8 cellular contexts compared by ENCODE assay signal in the genomic region with DNA sequence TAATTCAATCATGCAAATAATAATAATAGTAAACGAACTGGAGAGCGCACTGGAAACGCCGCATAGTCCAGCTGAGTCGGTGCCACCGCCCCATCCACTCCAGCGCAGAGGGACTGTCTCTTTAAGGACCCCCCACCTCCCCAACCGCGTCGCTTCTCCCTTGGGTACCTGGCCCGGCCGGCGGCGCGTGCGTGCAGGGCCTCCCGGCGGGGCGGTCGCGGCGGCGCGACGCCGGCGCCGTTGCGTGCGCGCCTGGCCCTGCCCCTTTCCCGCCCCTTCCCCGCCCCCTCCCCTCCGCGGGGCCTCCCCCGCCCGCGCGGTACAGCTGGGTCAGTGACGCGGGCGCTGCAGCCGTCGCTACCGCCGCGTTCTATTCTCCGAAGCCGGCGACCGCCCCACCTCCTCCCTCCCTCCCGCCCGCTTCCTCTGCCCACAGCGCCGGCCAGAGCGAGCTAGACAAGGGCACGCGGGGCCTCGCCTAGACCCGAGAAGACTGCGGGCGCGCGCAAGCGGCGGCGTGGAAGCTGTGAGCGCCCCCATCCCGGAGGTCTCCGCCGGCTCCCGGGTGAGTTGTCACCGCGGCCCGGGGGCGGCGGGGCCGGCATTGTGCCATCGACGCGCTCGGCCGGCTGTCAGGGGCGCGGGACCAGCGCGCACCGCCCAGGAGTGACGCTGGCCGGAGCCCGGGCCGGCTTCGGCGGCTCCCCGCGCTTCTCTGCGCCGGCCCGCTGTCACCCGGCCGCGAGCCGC. TPM values are rescaled to one million over a fixed set of nuclear protein-coding genes. Genes with fewer than 3 reads are reported as not detected.
DNase-seq lines count a peak whose midpoint lies in the region; ATAC-seq lines count a peak whose summit lies in the region.

A gene with protein sequence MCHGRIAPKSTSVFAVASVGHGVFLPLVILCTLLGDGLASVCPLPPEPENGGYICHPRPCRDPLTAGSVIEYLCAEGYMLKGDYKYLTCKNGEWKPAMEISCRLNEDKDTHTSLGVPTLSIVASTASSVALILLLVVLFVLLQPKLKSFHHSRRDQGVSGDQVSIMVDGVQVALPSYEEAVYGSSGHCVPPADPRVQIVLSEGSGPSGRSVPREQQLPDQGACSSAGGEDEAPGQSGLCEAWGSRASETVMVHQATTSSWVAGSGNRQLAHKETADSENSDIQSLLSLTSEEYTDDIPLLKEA (plus strand): TSS at position 333 of the 750 bp plus-strand sequence. CDS start 46,997 bp downstream, outside the sequence.

- DNase-seq in CD1c-positive myeloid dendritic cell (ENCODE audit: extremely low spot score), result peak; percentile 95
- peak; percentile 68 for DNase-seq in HT-29 (ENCODE audit: low spot score)
- peak; percentile 51 for DNase-seq in NK-92 (lab: John Stamatoyannopoulos, UW; ENCODE audit: unreplicated experiment)
- DNase-seq in effector CD8-positive, alpha-beta T cell (lab: John Stamatoyannopoulos, UW), result peak; percentile 84
- peak; percentile 90 for DNase-seq in medulla oblongata (ENCODE audit: extremely low spot score)
- DNase-seq in stimulated activated CD8-positive, alpha-beta memory T cell treated with anti-CD3 and anti-CD28 coated beads, Interleukin-12 subunit alpha, Interleukin-12 subunit beta, amount 100 ng/mL, for 1 hour (ENCODE audit: low read depth), result peak; percentile 76

- ATAC-seq in GM19463 (IDR thresholded peaks at IDR 0.05; ENCODE audit: unreplicated experiment), result peak; percentile 59

- POLR2A ChIA-PET in activated CD8-positive, alpha-beta memory T cell treated with anti-CD3 and anti-CD28 coated beads for 36 hours (lab: Charles Lee), result interaction anchor here (0.5 to 1.8 kb wide), 10 partner anchors 8 to 1043 kb away, joined by 3 to 9 read pairs (median 4); a partner anchor contains a TSS

- CTCF ChIA-PET in activated CD8-positive, alpha-beta memory T cell treated with anti-CD3 and anti-CD28 coated beads for 36 hours (lab: Charles Lee), result interaction anchor here (1.5 to 3.8 kb wide), 2 partner anchors 27 to 115 kb away, joined by 5 to 18 read pairs; no protein-coding TSS in a partner anchor

RNA-seq across cellular contexts. Expression of the gene that starts here (rescaled TPM):
- total RNA-seq in HT-29 (2014; rRNA removed; shearing (Covaris generic)), result 6.1 and 10.9 TPM in 2 replicates
- total RNA-seq in activated CD8-positive, alpha-beta memory T cell treated with anti-CD3 and anti-CD28 coated beads for 36 hours, result 10 to 100 TPM; 53.3 to 56.9 TPM

Comparison
In these comparisons a context has a peak if more than half of its experiments do, and no peak if none do; other contexts are left out.
1. Peak in every context shown above with its lines: DNase-seq and ATAC-seq.